In genomic region chrX:102516314-102516936, GRCh38 we compare ENCODE assay signal across 8 cellular contexts. TPM values are rescaled to one million over a fixed set of nuclear protein-coding genes. Genes with fewer than 3 reads are reported as not detected.
DNase-seq lines count a peak whose midpoint lies in the region; ATAC-seq and TF ChIP-seq lines count a peak whose summit lies in the region.

Gene TMSB15A, minus strand, starts transcription at chrX:102516739.

- H2BK120ac ChIP-seq in mesendoderm (ENCODE audit: low read depth, low read length), result no peak within 1 kb of the TSS

- H3K9me3 Mint-ChIP-seq in endothelial cell (ENCODE audit: unreplicated experiment), result no peaks in the 10 kb centered on the region

- H3K79me1 ChIP-seq in mesendoderm (ENCODE audit: low read length), result no peaks in the 10 kb centered on the region

- no peaks in the 10 kb centered on the region for H3K27me3 Mint-ChIP-seq in endothelial cell (ENCODE audit: unreplicated experiment)

- H2BK15ac ChIP-seq in mesendoderm (replicated peaks; ENCODE audit: low read depth), result no peak within 1 kb of the TSS

- no peak within 1 kb of the TSS for H3K27ac Mint-ChIP-seq in endothelial cell (ENCODE audit: unreplicated experiment)

- H3K4ac ChIP-seq in mesendoderm (ENCODE audit: low read depth, low read length), result no peak within 1 kb of the TSS

- H3K27me3 ChIP-seq in mesendoderm (ENCODE audit: insufficient read depth, low read length, poor library complexity), result no peaks in the 10 kb centered on the region
- no peaks in the 10 kb centered on the region for H3K27me3 ChIP-seq in PC-9 (ENCODE audit: insufficient read depth, low read depth)

- no peaks in the 10 kb centered on the region for H3K4me1 ChIP-seq in mesendoderm (ENCODE audit: control insufficient read depth, low read depth, low read length)
- H3K4me1 ChIP-seq in PC-9 (replicated peaks; ENCODE audit: insufficient read depth), result no peaks in the 10 kb centered on the region

- H3K79me2 ChIP-seq in mesendoderm (ENCODE audit: control insufficient read depth, insufficient read depth, low read length) (no peaks in the 10 kb centered on the region), PC-9 (ENCODE audit: low read depth) (no peaks in the 10 kb centered on the region)

- H3K9ac ChIP-seq in mesendoderm (ENCODE audit: low read length), result peak within 1 kb of the TSS; percentile 77

- no peaks in the 10 kb centered on the region for H3K9me2 ChIP-seq in PC-9 (ENCODE audit: insufficient read depth)

- H4K20me1 ChIP-seq in PC-9 (ENCODE audit: insufficient read depth), result no peaks in the 10 kb centered on the region

- POLR2A ChIA-PET in PC-9 (lab: Charles Lee; ENCODE audit: unreplicated experiment), result interaction anchor here (0.5 kb wide), 1 partner anchor 1837 kb away, joined by 3 read pairs; no protein-coding TSS in a partner anchor

- H3K36me3 ChIP-seq in mesendoderm (ENCODE audit: control insufficient read depth, insufficient read depth, low read length) (no peaks in the 10 kb centered on the region), PC-9 (ENCODE audit: low read depth) (no peaks in the 10 kb centered on the region)

- peak within 1 kb of the TSS; percentile 86 for H3K4me3 Mint-ChIP-seq in endothelial cell (ENCODE audit: unreplicated experiment)

- no peaks in the 10 kb centered on the region for H3K4me1 Mint-ChIP-seq in endothelial cell (ENCODE audit: unreplicated experiment)

- DNase-seq in NCI-H510A treated with DMSO at 0.1 percent for 48 hours (lab: John Stamatoyannopoulos, UW) (peak; percentile 73), activated T-cell treated with anti-CD3 and anti-CD28 coated beads for 1 hour (ENCODE audit: low read depth) (peak; percentile 43), endothelial cell (ENCODE audit: low spot score) (peak; percentile 50), mesendoderm (peak; percentile 80), PC-9 (no peak)
- peak; percentile 5 for DNase-seq in stimulated activated CD8-positive, alpha-beta memory T cell treated with anti-CD3 and anti-CD28 coated beads, Interleukin-15, amount 100 ng/mL, for 1 hour (ENCODE audit: low read depth)

- no CpG with 5 or more reads among the region's 50 CpGs for WGBS in mesendoderm (ENCODE audit: extremely low coverage, insufficient coverage, low lambda C conversion rate)

- H3K18ac ChIP-seq in mesendoderm (ENCODE audit: low read length), result peak within 1 kb of the TSS; percentile 51

- no peak within 1 kb of the TSS for H2BK5ac ChIP-seq in mesendoderm (ENCODE audit: low read length)

- H4K8ac ChIP-seq in mesendoderm (ENCODE audit: low read depth, low read length), result no peak within 1 kb of the TSS

- H3F3A ChIP-seq in PC-9 (ENCODE audit: insufficient read depth, low read depth), result no peaks in the 10 kb centered on the region

- intact Hi-C loops in PC-9 (cut with micrococcal nuclease; ENCODE audit: unreplicated experiment), result no loop called here

- H3K27ac ChIP-seq in mesendoderm (ENCODE audit: low read depth, low read length) (no peak within 1 kb of the TSS), PC-9 (no peak within 1 kb of the TSS)

- H4K5ac ChIP-seq in mesendoderm (ENCODE audit: low read length), result no peak within 1 kb of the TSS

- H3K36me3 Mint-ChIP-seq in endothelial cell (ENCODE audit: low read depth, unreplicated experiment), result no peaks in the 10 kb centered on the region

- CTCF ChIA-PET in PC-9 (lab: Charles Lee), result no interaction called here

- H3K9me3 ChIP-seq in PC-9 (ENCODE audit: insufficient read depth, low read depth), result no peaks in the 10 kb centered on the region

- H3K4me3 ChIP-seq in mesendoderm (ENCODE audit: low read length) (peak within 1 kb of the TSS; percentile 64), PC-9 (no peak within 1 kb of the TSS)

- peak; percentile 93 for ATAC-seq in GM18502 (IDR thresholded peaks at IDR 0.05; ENCODE audit: poor library complexity, unreplicated experiment)
- ATAC-seq in HG03097 (IDR thresholded peaks at IDR 0.05; ENCODE audit: low FRiP score, unreplicated experiment), result peak; percentile 84

- TF ChIP-seq CTCF in endothelial cell (IDR thresholded peaks at IDR 0.05; ENCODE audit: unreplicated experiment) (no peak), PC-9 (conservative IDR thresholded peaks at IDR 0.05) (no peak)

- no peak within 1 kb of the TSS for H2AK5ac ChIP-seq in mesendoderm (ENCODE audit: low read length)

- H3K23ac ChIP-seq in mesendoderm (ENCODE audit: low read length), result no peak within 1 kb of the TSS

- H3K56ac ChIP-seq in mesendoderm (ENCODE audit: low read length), result peak within 1 kb of the TSS; percentile 85

- peak within 1 kb of the TSS; percentile 19 for H3K4me2 ChIP-seq in mesendoderm (ENCODE audit: low read length)
- no peak within 1 kb of the TSS for H3K4me2 ChIP-seq in PC-9

- no peak within 1 kb of the TSS for H2AFZ ChIP-seq in PC-9

- BruUV-seq in PC-9 (replicated peaks; lab: Mats Ljungman, UMichigan), result no TSS peak

RNA-seq across cellular contexts. Expression of gene TMSB15A, which starts in this region (rescaled TPM):
- 11.2 TPM for total RNA-seq in endothelial cell (ENCODE audit: unreplicated experiment)
- 74.4 TPM for polyA plus RNA-seq in mesendoderm (2013, experiment 1 of 2)
- 75.0 TPM for polyA plus RNA-seq in mesendoderm (2013, experiment 2 of 2)
- not detected in 2 replicates for total RNA-seq in PC-9 (2021)

Comparison
In these comparisons a context has a peak if more than half of its experiments do, and no peak if none do; other contexts are left out.
1. RNA of gene TMSB15A (total RNA-seq): 11.2 TPM in endothelial cell (single experiment); not detected in PC-9; every median in the first group is over 10 times any median in the second.
2. DNase-seq: peak in NCI-H510A treated with DMSO at 0.1 percent for 48 hours (single experiment), activated T-cell treated with anti-CD3 and anti-CD28 coated beads for 1 hour (single experiment), endothelial cell (single experiment), mesendoderm (single experiment) and stimulated activated CD8-positive, alpha-beta memory T cell treated with anti-CD3 and anti-CD28 coated beads, Interleukin-15, amount 100 ng/mL, for 1 hour (single experiment); none in PC-9 (0 of 2).